Comparison of ENCODE assay signal across 27 cellular contexts in the genomic region with DNA sequence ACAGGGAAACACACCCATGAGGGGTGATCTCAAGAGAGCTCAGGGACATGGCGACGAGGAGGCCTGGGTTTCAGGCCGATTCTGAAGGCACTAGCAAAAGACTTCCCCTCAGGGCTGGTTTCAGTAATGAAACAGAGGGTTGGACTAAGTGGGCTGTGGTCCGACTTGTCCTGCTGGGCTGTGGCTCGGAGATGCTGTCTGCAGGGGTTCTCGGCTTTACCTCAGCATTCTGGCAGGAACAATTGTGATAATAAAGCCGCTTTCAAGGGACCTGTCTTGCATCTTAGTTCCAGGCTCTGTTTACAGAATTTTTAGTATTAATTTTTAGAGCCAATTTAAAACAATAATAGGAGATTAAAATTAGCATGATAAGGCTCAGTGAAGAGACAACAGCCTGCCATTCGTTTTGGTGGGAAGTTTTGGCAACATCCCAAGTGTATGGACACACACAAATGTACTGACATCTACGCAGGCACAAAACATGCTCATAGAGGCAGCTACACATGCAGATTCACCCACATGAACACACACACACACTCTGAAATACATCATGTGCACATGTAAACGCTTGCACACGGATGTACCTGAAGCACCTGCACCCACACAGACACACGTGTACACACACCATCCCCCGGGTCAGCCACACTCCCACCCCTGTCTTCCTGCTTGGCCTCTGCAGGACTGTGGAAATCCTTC. TPM values are rescaled to one million over a fixed set of nuclear protein-coding genes. Genes with fewer than 3 reads are reported as not detected.
A peak's percentile ranks its signal among the peaks of the same experiment; 100 is the strongest.
DNase-seq lines count a peak whose midpoint lies in the region; ATAC-seq and TF ChIP-seq lines count a peak whose summit lies in the region.
"Had no signal": no experiment of that assay in that cellular context is flagged by ENCODE, and none has a peak within 500 bp of the region (broad histone marks: within the 10 kb centered on the region; RNA-seq: fewer than 3 reads in every experiment).

No MANE protein-coding gene starts in this region.

- H4K20me1 ChIP-seq in H9 (ENCODE audit: control insufficient read depth, insufficient read depth, insufficient read length) = peaks cover 4% of the 10 kb centered on the region

- no peak overlapping the region for H4K5ac ChIP-seq in H9 (ENCODE audit: insufficient read length, low read depth, low read length)

- H3K4me3 ChIP-seq in iPS-20b (ENCODE audit: low read length) (peak overlapping the region; percentile 82), trophoblast cell (ENCODE audit: low read depth, low read length) (no peak overlapping the region), gastrocnemius medialis (no peak overlapping the region)
- H3K4me3 ChIP-seq: body of pancreas, heart right ventricle, K562, lung, psoas muscle, smooth muscle cell had no signal

- peaks cover 0 to 8% (median 3%) of the 10 kb centered on the region in 3 experiments; a peak in 4 of 7 replicates for H3K36me3 Mint-ChIP-seq in H9 (ENCODE audit: insufficient read depth in 1 of 3, low read depth in 3 of 3)
- H3K36me3 Mint-ChIP-seq in T-cell = no peaks in the 10 kb centered on the region
- no peaks in the 10 kb centered on the region for H3K36me3 Mint-ChIP-seq in activated naive CD4-positive, alpha-beta T cell treated with anti-CD3 and anti-CD28 coated beads for 36 hours (ENCODE audit: low read depth)

- H3K4me2 ChIP-seq in H9 (ENCODE audit: insufficient read depth, insufficient read length, low read length) = peak overlapping the region; percentile 75
- no peak overlapping the region for H3K4me2 ChIP-seq in trophoblast cell (ENCODE audit: low read length)
- H3K4me2 ChIP-seq: smooth muscle cell had no signal

- H2BK5ac ChIP-seq in H9 (ENCODE audit: insufficient read length, low read length) (no peak overlapping the region), trophoblast cell (ENCODE audit: low read depth, low read length, poor library complexity) (no peak overlapping the region)

- H3K4me1 Mint-ChIP-seq in H9 (peaks cover 47 to 48% of the 10 kb centered on the region in 2 experiments), T-cell (peaks cover 19 to 25% (median 25%) of the 10 kb centered on the region in 3 donors)
- H3K4me1 Mint-ChIP-seq in activated naive CD4-positive, alpha-beta T cell treated with anti-CD3 and anti-CD28 coated beads for 36 hours (ENCODE audit: low read depth) = peaks cover 9% of the 10 kb centered on the region

- no peak for TF ChIP-seq POLR2A in gastrocnemius medialis (IDR thresholded peaks at IDR 0.05)

- H3K9me3 Mint-ChIP-seq in H9 (no peaks in the 10 kb centered on the region; a peak in 1 of 5 replicates), T-cell (no peaks in the 10 kb centered on the region)
- no peaks in the 10 kb centered on the region for H3K9me3 Mint-ChIP-seq in activated naive CD4-positive, alpha-beta T cell treated with anti-CD3 and anti-CD28 coated beads for 36 hours
- H3K9me3 Mint-ChIP-seq: stimulated activated naive CD8-positive, alpha-beta T cell treated with anti-CD3 and anti-CD28 coated beads, Interleukin-15, amount 100 ng/mL, for 72 hours had no signal

- CTCF ChIA-PET in T-cell (lab: Charles Lee) = no interaction called here
- CTCF ChIA-PET in activated naive CD4-positive, alpha-beta T cell treated with anti-CD3 and anti-CD28 coated beads for 36 hours (lab: Charles Lee) = no interaction called here

- H2BK120ac ChIP-seq in H9 (ENCODE audit: low read depth, low read length, poor library complexity, severe bottlenecking) (no peak overlapping the region), trophoblast cell (ENCODE audit: insufficient read depth, low read length, poor library complexity) (no peak overlapping the region)

- H3K4me3 Mint-ChIP-seq in H9 (peak overlapping the region; percentile 75 to 87), T-cell (peak overlapping the region in 2 of 3 donors; percentile 49 to 67)
- H3K4me3 Mint-ChIP-seq in activated naive CD4-positive, alpha-beta T cell treated with anti-CD3 and anti-CD28 coated beads for 36 hours = no peak overlapping the region
- H3K4me3 Mint-ChIP-seq: HFFc6 had no signal

- H3K14ac ChIP-seq in H9 (ENCODE audit: insufficient read depth, low read length) (no peak overlapping the region), trophoblast cell (ENCODE audit: low read length) (no peak overlapping the region)

- POLR2A ChIA-PET in T-cell (lab: Charles Lee) = no interaction called here

- no peaks in the 10 kb centered on the region for H3K79me1 ChIP-seq in H9 (ENCODE audit: insufficient read depth, low read depth, low read length, poor library complexity, severe bottlenecking)
- H3K79me1 ChIP-seq in trophoblast cell (ENCODE audit: low read length) = no peaks in the 10 kb centered on the region

- no peak overlapping the region for H4K8ac ChIP-seq in H9 (replicated peaks; ENCODE audit: insufficient read length, low read depth, low read length)
- H4K8ac ChIP-seq in trophoblast cell (ENCODE audit: low read depth, low read length) = no peak overlapping the region

- H2AK5ac ChIP-seq in H9 (ENCODE audit: insufficient read length, low read length) = no peak overlapping the region
- no peak overlapping the region for H2AK5ac ChIP-seq in trophoblast cell (ENCODE audit: low read length)

- in situ Hi-C loops in gastrocnemius medialis (cut with MboI; ENCODE audit: low sequenced_read_pairs in 4 of 4) = no loop called here

- DNase-seq in H9 (no peak), T-cell (no peak), trophoblast cell (no peak), GDM1 (lab: John Stamatoyannopoulos, UW) (no peak), gastrocnemius medialis (no peak)
- DNase-seq in activated naive CD4-positive, alpha-beta T cell treated with anti-CD3 and anti-CD28 coated beads for 36 hours = no peak
- DNase-seq: activated CD4-positive, alpha-beta T cell treated with anti-CD3 and anti-CD28 coated beads for 48 hours; body of pancreas; Caco-2; cortex of kidney; EL; heart right ventricle; HFFc6; MM.1S; NCI-H1436 treated with DMSO at 0.1 percent for 48 hours; NCI-H2171; NCI-H69; psoas muscle; SHP77; stimulated activated CD4-positive, alpha-beta T cell treated with anti-CD3 and anti-CD28 coated beads, Interleukin-4, amount 100 ng/mL, for 1 hour; stimulated activated naive CD8-positive, alpha-beta T cell treated with anti-CD3 and anti-CD28 coated beads, Interleukin-15, amount 100 ng/mL, for 72 hours; T-helper 1 cell had no signal

- H3K27ac Mint-ChIP-seq in H9 (no peak overlapping the region), T-cell (no peak overlapping the region)
- H3K27ac Mint-ChIP-seq in activated naive CD4-positive, alpha-beta T cell treated with anti-CD3 and anti-CD28 coated beads for 36 hours = no peak overlapping the region
- H3K27ac Mint-ChIP-seq: HFFc6; stimulated activated naive CD8-positive, alpha-beta T cell treated with anti-CD3 and anti-CD28 coated beads, Interleukin-15, amount 100 ng/mL, for 72 hours had no signal

- H3K9me3 ChIP-seq in H9 (ENCODE audit: control insufficient read depth, low read depth, low read length) = no peaks in the 10 kb centered on the region
- no peaks in the 10 kb centered on the region for H3K9me3 ChIP-seq in iPS-20b (ENCODE audit: insufficient read depth, low read depth, low read length)
- peaks cover 6% of the 10 kb centered on the region for H3K9me3 ChIP-seq in trophoblast cell (ENCODE audit: insufficient read depth, low read depth, low read length)
- no peaks in the 10 kb centered on the region for H3K9me3 ChIP-seq in gastrocnemius medialis
- H3K9me3 ChIP-seq: body of pancreas, Caco-2, heart right ventricle, psoas muscle had no signal

- H3K4me1 ChIP-seq in H9 (ENCODE audit: insufficient read depth, low read length) (peaks cover 18% of the 10 kb centered on the region; the same call in 1 of the 2 replicates), iPS-20b (ENCODE audit: insufficient read depth, low read length) (peaks cover 37% of the 10 kb centered on the region), trophoblast cell (ENCODE audit: control insufficient read depth in 1 of 2, insufficient read depth in 2 of 2, low read length in 2 of 2) (peaks cover 3 to 4% of the 10 kb centered on the region in 2 experiments), gastrocnemius medialis (peaks cover 6% of the 10 kb centered on the region in 2 donors)
- H3K4me1 ChIP-seq: psoas muscle had no signal

- intact Hi-C loops in gastrocnemius medialis (cut with DNase I; ENCODE audit: low total_unique reads) = no loop called here
- intact Hi-C loops in activated naive CD4-positive, alpha-beta T cell treated with anti-CD3 and anti-CD28 coated beads for 36 hours (cut with micrococcal nuclease) = no loop called here

- no CpG with 5 or more reads among the region's 13 CpGs for WGBS in H9 (ENCODE audit: extremely low coverage, insufficient read length, low lambda C conversion rate)
- WGBS in trophoblast cell (ENCODE audit: extremely low coverage, insufficient coverage, insufficient read length) = no CpG with 5 or more reads among the region's 13 CpGs

- no peak overlapping the region for H4K12ac ChIP-seq in trophoblast cell (ENCODE audit: low read depth, low read length)

- H2BK15ac ChIP-seq in H9 (ENCODE audit: low read depth, low read length) = no peak overlapping the region

- H3K36me3 ChIP-seq in iPS-20b (ENCODE audit: insufficient read depth, low read depth, low read length) (no peaks in the 10 kb centered on the region; the same call in 1 of the 2 replicates), trophoblast cell (ENCODE audit: control insufficient read depth in 1 of 2, insufficient read depth in 2 of 2, low read length in 2 of 2) (no peaks in the 10 kb centered on the region), gastrocnemius medialis (no peaks in the 10 kb centered on the region)
- H3K36me3 ChIP-seq: heart right ventricle had no signal

- H2BK20ac ChIP-seq in H9 (ENCODE audit: low read depth, low read length, poor library complexity, severe bottlenecking) = no peak overlapping the region

- H2BK12ac ChIP-seq in H9 (ENCODE audit: insufficient read length, low read depth, low read length) = no peak overlapping the region
- no peak overlapping the region for H2BK12ac ChIP-seq in trophoblast cell (ENCODE audit: low read length)

- TF ChIP-seq CTCF in H9 (conservative IDR thresholded peaks at IDR 0.05) (no peak), gastrocnemius medialis (IDR thresholded peaks at IDR 0.05 in 4 of 5, conservative IDR thresholded peaks at IDR 0.05 in 1 of 5) (no peak)

- no peak for ATAC-seq in T-cell (replicated peaks in 1 of 4)
- ATAC-seq in HG03135 (IDR thresholded peaks at IDR 0.05; ENCODE audit: unreplicated experiment) = no peak
- ATAC-seq in gastrocnemius medialis = no peak
- ATAC-seq: body of pancreas; heart right ventricle; K562; psoas muscle; stimulated activated naive CD8-positive, alpha-beta T cell treated with anti-CD3 and anti-CD28 coated beads, Interleukin-15, amount 100 ng/mL, for 72 hours had no signal

- H3T11ph ChIP-seq in H9 (ENCODE audit: low read length) = no peak overlapping the region

- H3K23ac ChIP-seq in H9 (ENCODE audit: insufficient read length, low read depth, low read length) (no peak overlapping the region), trophoblast cell (ENCODE audit: low read length) (no peak overlapping the region)

- H3K79me2 ChIP-seq in H9 (ENCODE audit: insufficient read depth, low read length) (no peaks in the 10 kb centered on the region; the same call in 1 of the 2 replicates), trophoblast cell (ENCODE audit: control insufficient read depth, insufficient read depth, low read length, poor library complexity) (no peaks in the 10 kb centered on the region)

- no peak overlapping the region for H3K4ac ChIP-seq in H9 (ENCODE audit: low read depth, low read length)
- no peak overlapping the region for H3K4ac ChIP-seq in trophoblast cell (ENCODE audit: low read depth, low read length)

- no peak overlapping the region for H3K27ac ChIP-seq in H9 (ENCODE audit: insufficient read length, low read depth, low read length)
- H3K27ac ChIP-seq in iPS-20b (ENCODE audit: low read length) = no peak overlapping the region
- no peak overlapping the region for H3K27ac ChIP-seq in trophoblast cell (ENCODE audit: low read depth, low read length)
- no peak overlapping the region for H3K27ac ChIP-seq in gastrocnemius medialis
- H3K27ac ChIP-seq: body of pancreas, heart right ventricle, psoas muscle had no signal

- no peaks in the 10 kb centered on the region for H3K27me3 ChIP-seq in H9 (ENCODE audit: insufficient read depth, low read length)
- H3K27me3 ChIP-seq in iPS-20b (ENCODE audit: insufficient read depth, low read length) = peaks cover 64% of the 10 kb centered on the region
- H3K27me3 ChIP-seq in trophoblast cell (ENCODE audit: insufficient read depth, low read length) = peaks cover 34% of the 10 kb centered on the region
- H3K27me3 ChIP-seq in gastrocnemius medialis = peaks cover 48 to 57% (median 53%) of the 10 kb centered on the region in 3 donors
- H3K27me3 ChIP-seq: body of pancreas had no signal

- no peak overlapping the region for H4K91ac ChIP-seq in H9 (ENCODE audit: insufficient read length, low read depth, low read length)
- no peak overlapping the region for H4K91ac ChIP-seq in trophoblast cell (ENCODE audit: low read depth, low read length)

- H2AFZ ChIP-seq in H9 (ENCODE audit: low read length) (no peak overlapping the region), trophoblast cell (ENCODE audit: insufficient read depth, low read length, poor library complexity) (no peak overlapping the region)

- H3K9ac ChIP-seq in H9 (ENCODE audit: extremely low read depth, insufficient read length, low read length) (no peak overlapping the region), iPS-20b (ENCODE audit: low read depth, low read length) (peak overlapping the region; percentile 45; the same call in 1 of the 2 replicates), trophoblast cell (ENCODE audit: low read length) (peak overlapping the region; percentile 23)

- H3K18ac ChIP-seq in H9 (ENCODE audit: insufficient read length, low read depth, low read length) (no peak overlapping the region), trophoblast cell (ENCODE audit: low read length) (no peak overlapping the region)

- no peak overlapping the region for H3K56ac ChIP-seq in H9 (ENCODE audit: insufficient read length, low read depth, low read length)

- H3K27me3 Mint-ChIP-seq in H9 (ENCODE audit: low read depth) (peaks cover 40% of the 10 kb centered on the region), T-cell (peaks cover 59 to 62% of the 10 kb centered on the region in 2 donors)
- H3K27me3 Mint-ChIP-seq in activated naive CD4-positive, alpha-beta T cell treated with anti-CD3 and anti-CD28 coated beads for 36 hours (ENCODE audit: low read depth) = peaks cover 58% of the 10 kb centered on the region

- H3K23me2 ChIP-seq in H9 (ENCODE audit: insufficient read length, low read depth, low read length, poor library complexity, severe bottlenecking) = peaks cover 22% of the 10 kb centered on the region

RNA-seq across cellular contexts. Expression of a gene that starts 2.1 kb away (rescaled TPM):
- 29.3 and 34.3 TPM in 2 replicates for total RNA-seq in H9 (2021)
- 1 to 10 TPM in 4 of 5 donors, under 1 TPM in 1; 0.38 to 6.1 (median 1.3) TPM for total RNA-seq in T-cell
- polyA plus RNA-seq in trophoblast cell (2013) = 0.06 and 0.07 TPM in 2 replicates
- under 1 TPM in 1 of 4 donors, not detected in 3; 0.10 TPM for total RNA-seq in gastrocnemius medialis
- total RNA-seq in activated naive CD4-positive, alpha-beta T cell treated with anti-CD3 and anti-CD28 coated beads for 36 hours = under 1 TPM in 1 of 2 experiments, not detected in 1; 0.05 TPM
- total RNA-seq: HFFc6, smooth muscle cell had no signal
- polyA plus RNA-seq: smooth muscle cell had no signal
